Comparison of ENCODE assay signal across 27 cellular contexts in the genomic region with DNA sequence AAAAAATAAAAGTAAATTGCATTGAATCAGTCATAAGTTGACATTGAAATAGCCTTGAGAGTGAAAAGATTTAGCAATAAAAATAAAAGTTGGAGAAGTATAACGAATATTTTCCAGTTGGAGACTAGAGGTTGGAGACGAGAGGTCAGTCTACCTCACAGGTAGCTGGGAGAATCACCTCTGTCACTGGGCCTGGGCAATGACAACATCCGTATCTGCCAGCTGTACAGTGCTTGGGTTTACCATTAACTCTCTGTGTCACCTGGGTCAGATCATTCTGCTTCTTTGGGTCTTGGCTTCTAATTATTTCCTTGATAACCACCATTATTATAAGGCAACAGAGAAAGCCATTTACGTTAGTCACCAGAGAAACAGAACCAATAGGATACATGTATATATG.
A peak's percentile ranks its signal among the peaks of the same experiment; 100 is the strongest.
DNase-seq lines count a peak whose midpoint lies in the region; ATAC-seq lines count a peak whose summit lies in the region.
"Had no signal": no experiment of that assay in that cellular context is flagged by ENCODE, and none has a peak within 500 bp of the region (broad histone marks: within the 10 kb centered on the region; RNA-seq: fewer than 3 reads in every experiment).

No MANE protein-coding gene starts in this region.

- DNase-seq in kidney tubule cell (ENCODE audit: low spot score) = peak; percentile 17
- no peak for DNase-seq in left lobe of liver (ENCODE audit: low spot score)
- DNase-seq in mucosa of gallbladder (ENCODE audit: low spot score) = peak; percentile 47
- DNase-seq in NK-92 (lab: John Stamatoyannopoulos, UW; ENCODE audit: unreplicated experiment) = no peak
- DNase-seq: 8988T; ACHN; AML-193; BE2C; C1 segment of cervical spinal cord; Caco-2; Calu3; CD4-positive, alpha-beta memory T cell; CD4-positive, alpha-beta T cell; CD4-positive, CD25-positive, alpha-beta regulatory T cell; CD8-positive, alpha-beta memory T cell; CD8-positive, alpha-beta T cell; COR-L47; DMS 273 treated with DMSO at 0.1 percent for 48 hours; DMS153; DMS53; DMS79; DMS79 treated with DMSO at 0.1 percent for 48 hours; DND-41; EL had no signal

- ATAC-seq in left lobe of liver (peak; percentile 59), HG02885 (IDR thresholded peaks at IDR 0.05; ENCODE audit: poor library complexity, unreplicated experiment) (no peak), HG03432 (IDR thresholded peaks at IDR 0.05; ENCODE audit: unreplicated experiment) (no peak)
- ATAC-seq: A549; CD8-positive, alpha-beta T cell had no signal

Comparison
In these comparisons a context has a peak if more than half of its experiments do, and no peak if none do; other contexts are left out.
1. DNase-seq: peak in kidney tubule cell (single experiment) and mucosa of gallbladder (single experiment); none in left lobe of liver (single experiment) and NK-92 (single experiment).